ENCODE assay signal across 28 cellular contexts in the genomic region with DNA sequence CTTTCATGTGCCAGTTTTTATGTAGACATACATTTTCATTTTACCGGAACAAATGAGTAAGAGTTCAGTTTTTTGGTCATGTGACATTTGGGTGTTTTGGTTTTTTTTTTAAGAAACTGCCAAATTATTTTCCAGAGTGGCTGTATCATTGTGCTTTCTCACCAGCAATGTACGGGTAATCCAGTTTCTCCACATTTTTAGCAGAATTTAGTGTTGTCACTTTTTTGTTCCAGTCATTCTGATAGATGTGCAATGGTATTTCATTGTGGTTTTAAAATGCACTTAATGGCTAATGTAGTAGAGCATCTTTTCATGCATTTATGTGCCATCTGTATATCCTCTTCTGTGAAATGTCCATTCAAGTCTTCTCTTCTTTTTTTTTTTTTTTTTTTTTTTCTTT.
DNase-seq lines count a peak whose midpoint lies in the region; ATAC-seq, FAIRE-seq and TF ChIP-seq lines count a peak whose summit lies in the region.
"Had no signal": no experiment of that assay in that cellular context is flagged by ENCODE, and none has a peak within 500 bp of the region (broad histone marks: within the 10 kb centered on the region; RNA-seq: fewer than 3 reads in every experiment).

No MANE protein-coding gene starts in this region.

- 0% methylated on average over 2 of the region's 2 CpGs for WGBS in K562 (ENCODE audit: insufficient coverage, low coverage, missing lambda C conversion rate)

- TF ChIP-seq POLR2A in K562 (conservative IDR thresholded peaks at IDR 0.05), result no peak

- TF ChIP-seq CTCF in K562 (IDR thresholded peaks at IDR 0.05 in 2 of 3, conservative IDR thresholded peaks at IDR 0.05 in 1 of 3; ENCODE audit: insufficient read depth in 2 of 3, low read depth in 1 of 3, low read length in 3 of 3), result no peak

- H3K4me3 ChIP-seq in K562, result no peak overlapping the region
- H3K4me3 ChIP-seq: BLaER1, GM12878 had no signal

- DNase-seq in K562 (ENCODE audit: extremely low read depth in 1 of 4, low spot score in 3 of 4) (no peak), immature natural killer cell (no peak)
- no peak for DNase-seq in stimulated activated effector memory CD8-positive, alpha-beta T cell treated with anti-CD3 and anti-CD28 coated beads, Interleukin-12 subunit alpha, Interleukin-12 subunit beta, amount 100 ng/mL, for 72 hours (ENCODE audit: low spot score in 2 of 2)
- DNase-seq: 8988T; ACHN; BE2C; C1 segment of cervical spinal cord; CD4-positive, alpha-beta memory T cell; CD4-positive, CD25-positive, alpha-beta regulatory T cell; CD8-positive, alpha-beta memory T cell; COR-L47; DMS 273 treated with DMSO at 0.1 percent for 48 hours; DMS153; DMS53; DMS79; DND-41; EL; GDM1 had no signal

- peaks cover 3% of the 10 kb centered on the region for H3K9me3 ChIP-seq in K562 (replicated peaks; ENCODE audit: control insufficient read depth, insufficient read depth, low read depth, low read length)
- H3K9me3 ChIP-seq: BE2C had no signal

- in situ Hi-C loops in K562 (cut with MboI), result no loop called here

- no peak overlapping the region for H3K27ac ChIP-seq in K562 (ENCODE audit: extremely low read depth, low read depth, low read length)
- H3K27ac ChIP-seq: BLaER1 had no signal

- H3K27ac Mint-ChIP-seq in activated T-helper 17 cell treated with anti-CD3 and anti-CD28 coated beads, Interleukin-2, amount 50 U/mL, for 72 hours, result peak overlapping the region; percentile 61
- no peak overlapping the region for H3K27ac Mint-ChIP-seq in stimulated activated effector memory CD8-positive, alpha-beta T cell treated with anti-CD3 and anti-CD28 coated beads, Interleukin-12 subunit alpha, Interleukin-12 subunit beta, amount 100 ng/mL, for 72 hours
- H3K27ac Mint-ChIP-seq in immature natural killer cell, result no peak overlapping the region
- H3K27ac Mint-ChIP-seq: CD14-positive monocyte; CD4-positive, alpha-beta memory T cell; CD4-positive, CD25-positive, alpha-beta regulatory T cell had no signal

- no peak for FAIRE-seq in K562 (lab: Jason Lieb, UNC)
- FAIRE-seq: A204.1, GM12878, GM12892, GM18507, GM19239 had no signal

- no peaks in the 10 kb centered on the region for H3K36me3 ChIP-seq in K562 (ENCODE audit: control insufficient read depth, insufficient read depth, low read length)
- H3K36me3 ChIP-seq: BE2C, BLaER1 had no signal

- no peak overlapping the region for H3K9ac ChIP-seq in K562 (ENCODE audit: insufficient read depth in 1 of 2, low read depth in 2 of 2, low read length in 2 of 2)
- H3K9ac ChIP-seq: BLaER1 had no signal

- POLR2A ChIA-PET in K562 (lab: Yijun Ruan, JAX), result no interaction called here

- H3K27me3 Mint-ChIP-seq in activated T-helper 17 cell treated with anti-CD3 and anti-CD28 coated beads, Interleukin-2, amount 50 U/mL, for 72 hours, result no peaks in the 10 kb centered on the region
- no peaks in the 10 kb centered on the region for H3K27me3 Mint-ChIP-seq in immature natural killer cell (ENCODE audit: low read depth in 3 of 3)

- no peaks in the 10 kb centered on the region for H3K9me3 Mint-ChIP-seq in activated T-helper 17 cell treated with anti-CD3 and anti-CD28 coated beads, Interleukin-2, amount 50 U/mL, for 72 hours
- H3K9me3 Mint-ChIP-seq in stimulated activated effector memory CD8-positive, alpha-beta T cell treated with anti-CD3 and anti-CD28 coated beads, Interleukin-12 subunit alpha, Interleukin-12 subunit beta, amount 100 ng/mL, for 72 hours, result no peaks in the 10 kb centered on the region
- peaks cover 0 to 10% (median 0%) of the 10 kb centered on the region in 6 donors for H3K9me3 Mint-ChIP-seq in immature natural killer cell

- peaks cover 3% of the 10 kb centered on the region for H3K4me1 Mint-ChIP-seq in activated T-helper 17 cell treated with anti-CD3 and anti-CD28 coated beads, Interleukin-2, amount 50 U/mL, for 72 hours
- no peaks in the 10 kb centered on the region for H3K4me1 Mint-ChIP-seq in stimulated activated effector memory CD8-positive, alpha-beta T cell treated with anti-CD3 and anti-CD28 coated beads, Interleukin-12 subunit alpha, Interleukin-12 subunit beta, amount 100 ng/mL, for 72 hours
- no peaks in the 10 kb centered on the region for H3K4me1 Mint-ChIP-seq in immature natural killer cell
- H3K4me1 Mint-ChIP-seq: CD14-positive monocyte; CD4-positive, CD25-positive, alpha-beta regulatory T cell; CD8-positive, alpha-beta memory T cell had no signal

- TF ChIP-seq RAD21 in K562 (CRISPR knock-in tag; conservative IDR thresholded peaks at IDR 0.05 in 1 of 2, IDR thresholded peaks at IDR 0.05 in 1 of 2), result no peak

- CTCF ChIA-PET in K562 (lab: Yijun Ruan, JAX; ENCODE audit: low intra/inter-chr PET ratio), result no interaction called here

- H3K4me1 ChIP-seq in K562 (replicated peaks in 1 of 2; ENCODE audit: control insufficient read depth in 2 of 2, insufficient read depth in 2 of 2, low read length in 2 of 2), result no peaks in the 10 kb centered on the region
- H3K4me1 ChIP-seq: BE2C, BLaER1 had no signal

- H3K4me2 ChIP-seq in K562 (ENCODE audit: insufficient read depth, low read length), result no peak overlapping the region
- H3K4me2 ChIP-seq: BLaER1 had no signal

- no peak overlapping the region for H3K4me3 Mint-ChIP-seq in activated T-helper 17 cell treated with anti-CD3 and anti-CD28 coated beads, Interleukin-2, amount 50 U/mL, for 72 hours
- H3K4me3 Mint-ChIP-seq in stimulated activated effector memory CD8-positive, alpha-beta T cell treated with anti-CD3 and anti-CD28 coated beads, Interleukin-12 subunit alpha, Interleukin-12 subunit beta, amount 100 ng/mL, for 72 hours, result no peak overlapping the region
- no peak overlapping the region for H3K4me3 Mint-ChIP-seq in immature natural killer cell
- H3K4me3 Mint-ChIP-seq: CD14-positive monocyte; CD4-positive, alpha-beta memory T cell; CD4-positive, CD25-positive, alpha-beta regulatory T cell; CD8-positive, alpha-beta memory T cell had no signal

- H2AFZ ChIP-seq in K562 (ENCODE audit: low read depth, low read length), result no peak overlapping the region

- no peak for TF ChIP-seq EP300 in K562 (IDR thresholded peaks at IDR 0.05; ENCODE audit: low read length)

- no peaks in the 10 kb centered on the region for H3K9me1 ChIP-seq in K562 (ENCODE audit: control insufficient read depth, insufficient read depth, low read length)

- no peaks in the 10 kb centered on the region for H3K36me3 Mint-ChIP-seq in activated T-helper 17 cell treated with anti-CD3 and anti-CD28 coated beads, Interleukin-2, amount 50 U/mL, for 72 hours (ENCODE audit: low read depth)
- H3K36me3 Mint-ChIP-seq in stimulated activated effector memory CD8-positive, alpha-beta T cell treated with anti-CD3 and anti-CD28 coated beads, Interleukin-12 subunit alpha, Interleukin-12 subunit beta, amount 100 ng/mL, for 72 hours, result no peaks in the 10 kb centered on the region
- no peaks in the 10 kb centered on the region for H3K36me3 Mint-ChIP-seq in immature natural killer cell
- H3K36me3 Mint-ChIP-seq: CD14-positive monocyte; CD4-positive, CD25-positive, alpha-beta regulatory T cell had no signal

- peak; percentile 44 for ATAC-seq in activated T-helper 17 cell treated with anti-CD3 and anti-CD28 coated beads, Interleukin-2, amount 50 U/mL, for 72 hours (replicated peaks)
- ATAC-seq in K562 (no peak), GM18520 (IDR thresholded peaks at IDR 0.05; ENCODE audit: unreplicated experiment) (no peak)
- peak; percentile 16 for ATAC-seq in stimulated activated effector memory CD8-positive, alpha-beta T cell treated with anti-CD3 and anti-CD28 coated beads, Interleukin-12 subunit alpha, Interleukin-12 subunit beta, amount 100 ng/mL, for 72 hours
- no peak for ATAC-seq in activated CD4-positive, CD25-positive, alpha-beta regulatory T cell treated with anti-CD3 and anti-CD28 coated beads, Interleukin-2, amount 50 U/mL, for 24 hours
- ATAC-seq: GM12878 had no signal

- peaks cover 8 to 11% of the 10 kb centered on the region in 2 experiments; a peak in 4 of 5 replicates for H3K27me3 ChIP-seq in K562 (ENCODE audit: control insufficient read depth in 2 of 2, insufficient read depth in 2 of 2, low read length in 2 of 2)
- H3K27me3 ChIP-seq: BE2C, BLaER1 had no signal

- no peaks in the 10 kb centered on the region for H4K20me1 ChIP-seq in K562 (replicated peaks; ENCODE audit: control insufficient read depth, insufficient read depth, low read length)
- H4K20me1 ChIP-seq: BLaER1 had no signal

- intact Hi-C loops in K562 (cut with micrococcal nuclease), result no loop called here

- no TSS peak for BruUV-seq in K562 (replicated peaks; lab: Mats Ljungman, UMichigan)

- H3K79me2 ChIP-seq in K562 (ENCODE audit: control insufficient read depth, insufficient read depth, low read length), result no peaks in the 10 kb centered on the region

TF ChIP-seq in K562, 482 proteins besides CTCF, POLR2A, EP300 and RAD21:
- TF ChIP-seq ZFP30 (CRISPR knock-in tag; IDR thresholded peaks at IDR 0.05; ENCODE audit: borderline replicate concordance) (no peak), TFE3 (CRISPR knock-in tag; IDR thresholded peaks at IDR 0.05) (peak; percentile 50)

Comparison
In these comparisons a context has a peak if more than half of its experiments do, and no peak if none do; other contexts are left out.
1. ATAC-seq: peak in activated T-helper 17 cell treated with anti-CD3 and anti-CD28 coated beads, Interleukin-2, amount 50 U/mL, for 72 hours (single experiment) and stimulated activated effector memory CD8-positive, alpha-beta T cell treated with anti-CD3 and anti-CD28 coated beads, Interleukin-12 subunit alpha, Interleukin-12 subunit beta, amount 100 ng/mL, for 72 hours (single experiment); none in K562 (single experiment), GM18520 (single experiment) and activated CD4-positive, CD25-positive, alpha-beta regulatory T cell treated with anti-CD3 and anti-CD28 coated beads, Interleukin-2, amount 50 U/mL, for 24 hours (0 of 2).